In the genomic region with DNA sequence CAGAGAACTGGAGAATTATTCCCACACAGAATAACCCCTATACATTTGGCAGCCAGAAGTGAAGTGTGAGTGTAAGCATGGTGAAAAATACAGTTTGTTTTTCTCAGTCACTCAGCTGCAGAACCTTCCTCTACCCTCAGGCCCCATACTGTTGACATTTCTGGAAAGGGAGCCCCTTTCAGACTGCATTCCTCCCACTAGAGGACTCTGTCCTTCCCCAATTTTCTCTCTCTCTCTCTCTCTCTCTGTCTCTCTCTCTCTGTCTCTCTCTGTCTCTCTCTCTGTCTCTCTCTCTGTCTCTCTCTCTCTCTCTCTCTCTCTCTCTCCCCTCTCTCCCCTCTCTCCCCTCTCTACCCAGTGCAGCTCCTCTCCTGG, we compare ENCODE assay signal across 9 cellular contexts.
DNase-seq lines count a peak whose midpoint lies in the region; ATAC-seq and TF ChIP-seq lines count a peak whose summit lies in the region.
"Had no signal": no experiment of that assay in that cellular context is flagged by ENCODE, and none has a peak within 500 bp of the region (broad histone marks: within the 10 kb centered on the region; RNA-seq: fewer than 3 reads in every experiment).

No MANE protein-coding gene starts in this region.

- CTCF ChIA-PET in Calu3 (lab: Charles Lee): interaction anchor here (0.7 to 6.7 kb wide), 11 partner anchors 9 to 143 kb away, joined by 3 to 60 read pairs (median 8); a partner anchor contains a TSS
- CTCF ChIA-PET in CD4-positive, alpha-beta T cell (lab: Charles Lee): no interaction called here

- no TSS peak for BruUV-seq in Calu3 (replicated peaks; lab: Mats Ljungman, UMichigan)

- H3K27me3 ChIP-seq in mesenchymal stem cell (ENCODE audit: control insufficient read depth in 1 of 2, insufficient read depth in 1 of 2, low read length in 2 of 2): no peaks in the 10 kb centered on the region
- no peaks in the 10 kb centered on the region for H3K27me3 ChIP-seq in CD4-positive, alpha-beta T cell (ENCODE audit: control insufficient read depth, insufficient read depth, low read length)
- H3K27me3 ChIP-seq: dorsolateral prefrontal cortex had no signal

- H3K4me1 Mint-ChIP-seq in Calu3 (ENCODE audit: low read depth, unreplicated experiment): peaks cover 78% of the 10 kb centered on the region
- peaks cover 5% of the 10 kb centered on the region for H3K4me1 Mint-ChIP-seq in central memory CD8-positive, alpha-beta T cell
- H3K4me1 Mint-ChIP-seq in CD4-positive, alpha-beta T cell (ENCODE audit: low read depth): no peaks in the 10 kb centered on the region

- no peaks in the 10 kb centered on the region for H3K27me3 Mint-ChIP-seq in Calu3 (ENCODE audit: unreplicated experiment)
- peaks cover 11% of the 10 kb centered on the region for H3K27me3 Mint-ChIP-seq in central memory CD8-positive, alpha-beta T cell
- peaks cover 9% of the 10 kb centered on the region for H3K27me3 Mint-ChIP-seq in CD4-positive, alpha-beta T cell

- POLR2A ChIA-PET in CD4-positive, alpha-beta T cell (lab: Charles Lee): no interaction called here

- H2BK5ac ChIP-seq in mesenchymal stem cell (ENCODE audit: low read depth, low read length, poor library complexity, severe bottlenecking): peak overlapping the region; percentile 75

- H3K4me3 ChIP-seq in mesenchymal stem cell (ENCODE audit: insufficient read depth in 1 of 2, low read depth in 1 of 2, low read length in 2 of 2): no peak overlapping the region
- H3K4me3 ChIP-seq: dorsolateral prefrontal cortex had no signal

- H3K79me1 ChIP-seq in mesenchymal stem cell (replicated peaks; ENCODE audit: low read length, poor library complexity, severe bottlenecking): peaks cover 2% of the 10 kb centered on the region

- no peak overlapping the region for H2AFZ ChIP-seq in mesenchymal stem cell (ENCODE audit: low read depth, low read length)

- no peak overlapping the region for H2BK15ac ChIP-seq in mesenchymal stem cell (ENCODE audit: low read depth, poor library complexity, severe bottlenecking)

- peak overlapping the region; percentile 81 for H4K8ac ChIP-seq in mesenchymal stem cell (ENCODE audit: low read length)

- H4K91ac ChIP-seq in mesenchymal stem cell (ENCODE audit: low read length): no peak overlapping the region

- ATAC-seq in central memory CD8-positive, alpha-beta T cell (replicated peaks; ENCODE audit: extremely low read depth, poor library complexity, severe bottlenecking): no peak
- no peak for ATAC-seq in HG03045 (IDR thresholded peaks at IDR 0.05; ENCODE audit: unreplicated experiment)
- ATAC-seq in HG02973 (IDR thresholded peaks at IDR 0.05; ENCODE audit: unreplicated experiment): no peak
- ATAC-seq in CD4-positive, alpha-beta T cell (ENCODE audit: poor library complexity): no peak

- no peak overlapping the region for H3K14ac ChIP-seq in mesenchymal stem cell (ENCODE audit: low read length in 2 of 2)

- no peaks in the 10 kb centered on the region for H3K9me3 ChIP-seq in mesenchymal stem cell (ENCODE audit: control insufficient read depth, low read length)
- H3K9me3 ChIP-seq in CD4-positive, alpha-beta T cell (ENCODE audit: control insufficient read depth, low read length): no peaks in the 10 kb centered on the region

- TF ChIP-seq CTCF in Calu3 (IDR thresholded peaks at IDR 0.05; ENCODE audit: unreplicated experiment): peak; percentile 31
- TF ChIP-seq CTCF in CD4-positive, alpha-beta T cell (IDR thresholded peaks at IDR 0.05): no peak

- H3K4me2 ChIP-seq in mesenchymal stem cell (ENCODE audit: low read length, poor library complexity, severe bottlenecking): no peak overlapping the region

- peak overlapping the region; percentile 44 for H3K4me3 Mint-ChIP-seq in Calu3 (ENCODE audit: low read depth, unreplicated experiment)
- H3K4me3 Mint-ChIP-seq in central memory CD8-positive, alpha-beta T cell: no peak overlapping the region
- no peak overlapping the region for H3K4me3 Mint-ChIP-seq in CD4-positive, alpha-beta T cell

- H3K23ac ChIP-seq in mesenchymal stem cell (ENCODE audit: low read length in 2 of 2): no peak overlapping the region

- peak overlapping the region; percentile 97 for H3K27ac ChIP-seq in mesenchymal stem cell (ENCODE audit: low read length, poor library complexity, severe bottlenecking)
- H3K27ac ChIP-seq in CD4-positive, alpha-beta T cell (ENCODE audit: low read depth, low read length): no peak overlapping the region

- peaks cover 28% of the 10 kb centered on the region for H3K36me3 Mint-ChIP-seq in Calu3 (ENCODE audit: insufficient read depth, unreplicated experiment)
- no peaks in the 10 kb centered on the region for H3K36me3 Mint-ChIP-seq in central memory CD8-positive, alpha-beta T cell (ENCODE audit: insufficient read depth)
- H3K36me3 Mint-ChIP-seq in CD4-positive, alpha-beta T cell (ENCODE audit: low read depth): no peaks in the 10 kb centered on the region

- no peaks in the 10 kb centered on the region for H3K36me3 ChIP-seq in mesenchymal stem cell (ENCODE audit: control insufficient read depth in 1 of 2, insufficient read depth in 2 of 2, low read depth in 1 of 2, low read length in 2 of 2)

- peak overlapping the region; percentile 43 to 50 for H3K18ac ChIP-seq in mesenchymal stem cell (ENCODE audit: low read depth in 1 of 2, low read length in 2 of 2)

- peak overlapping the region; percentile 93 for H2AK5ac ChIP-seq in mesenchymal stem cell (ENCODE audit: low read length, severe bottlenecking)

- H3K9ac ChIP-seq in mesenchymal stem cell (ENCODE audit: low read length): no peak overlapping the region

- intact Hi-C loops in Calu3 (cut with micrococcal nuclease; ENCODE audit: unreplicated experiment): loop anchor here (1.0 to 5.0 kb wide), 4 partner anchors 25 to 140 kb away; no protein-coding TSS in a partner anchor
- intact Hi-C loops in CD4-positive, alpha-beta T cell (cut with DNase I, micrococcal nuclease): no loop called here

- H3K4me1 ChIP-seq in mesenchymal stem cell (ENCODE audit: control insufficient read depth, insufficient read depth, low read depth, low read length): peaks cover 24% of the 10 kb centered on the region

- peak overlapping the region; percentile 71 to 81 for H2BK12ac ChIP-seq in mesenchymal stem cell (ENCODE audit: low read length in 2 of 2)

- peak overlapping the region; percentile 93 for H3K27ac Mint-ChIP-seq in Calu3 (ENCODE audit: unreplicated experiment)
- H3K27ac Mint-ChIP-seq in central memory CD8-positive, alpha-beta T cell (ENCODE audit: low read depth): peak overlapping the region; percentile 11
- H3K27ac Mint-ChIP-seq in CD4-positive, alpha-beta T cell: no peak overlapping the region

- DNase-seq in Calu3 (peak; percentile 75), M059J (ENCODE audit: low read depth) (peak; percentile 86), mesenchymal stem cell (peak; percentile 93), NCI-H2196 (lab: John Stamatoyannopoulos, UW; ENCODE audit: unreplicated experiment) (no peak)
- no peak for DNase-seq in central memory CD8-positive, alpha-beta T cell (ENCODE audit: low spot score in 2 of 2)
- no peak for DNase-seq in CD4-positive, alpha-beta T cell
- DNase-seq: dorsolateral prefrontal cortex had no signal

- H3K4ac ChIP-seq in mesenchymal stem cell (ENCODE audit: low read depth in 1 of 2, low read length in 2 of 2): peak overlapping the region in 1 of 2 experiments; percentile 67

- peaks cover 2% of the 10 kb centered on the region for H3K9me3 Mint-ChIP-seq in Calu3 (ENCODE audit: low read depth, unreplicated experiment)
- H3K9me3 Mint-ChIP-seq in central memory CD8-positive, alpha-beta T cell: no peaks in the 10 kb centered on the region
- no peaks in the 10 kb centered on the region for H3K9me3 Mint-ChIP-seq in CD4-positive, alpha-beta T cell

- peak overlapping the region; percentile 81 for H2BK120ac ChIP-seq in mesenchymal stem cell (ENCODE audit: low read depth, low read length)

Comparison
In these comparisons a context has a peak if more than half of its experiments do, and no peak if none do; other contexts are left out.
1. DNase-seq: peak in Calu3 (single experiment), M059J (single experiment) and mesenchymal stem cell (single experiment); none in central memory CD8-positive, alpha-beta T cell (0 of 2), NCI-H2196 (single experiment) and CD4-positive, alpha-beta T cell (0 of 10).